ENCODE assay signal across 8 cellular contexts in the genomic region with DNA sequence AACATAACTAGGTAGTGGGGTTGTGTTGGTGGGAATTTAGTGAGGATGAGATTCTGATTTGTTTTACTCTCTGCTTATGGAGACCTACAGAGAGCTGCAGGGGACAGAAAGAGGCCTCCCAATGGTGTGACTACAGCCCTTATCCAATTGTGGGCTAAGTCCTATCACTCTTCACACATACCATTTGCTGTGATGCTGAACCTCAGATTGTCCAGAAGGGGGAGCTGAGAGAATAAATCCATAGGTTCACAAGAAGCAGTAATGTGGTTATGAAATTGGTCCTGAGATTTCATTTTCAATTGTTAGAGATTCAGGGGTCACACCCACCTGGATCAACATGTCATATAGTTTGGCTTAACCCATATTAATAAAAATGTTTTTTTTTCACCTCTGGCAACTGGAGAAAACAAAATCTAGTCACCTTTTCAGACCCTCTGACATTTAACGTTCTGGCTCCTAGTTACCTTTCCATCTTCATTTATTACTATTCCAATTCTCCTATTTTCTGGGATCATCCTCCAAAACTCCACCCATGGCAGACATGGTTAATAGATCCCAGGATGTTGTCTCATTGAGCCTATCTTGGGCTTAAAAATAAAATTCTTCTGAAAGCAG. TPM values are rescaled to one million over a fixed set of nuclear protein-coding genes. Genes with fewer than 3 reads are reported as not detected.
A peak's percentile ranks its signal among the peaks of the same experiment; 100 is the strongest.
DNase-seq lines count a peak whose midpoint lies in the region; ATAC-seq and TF ChIP-seq lines count a peak whose summit lies in the region.

No MANE protein-coding gene starts in this region.

- TF ChIP-seq CTCF in astrocyte of the cerebellum (IDR thresholded peaks at IDR 0.05; ENCODE audit: low read depth, low read length, missing control alignments): peak; percentile 77

- H3K27ac ChIP-seq in CD8-positive, alpha-beta memory T cell (ENCODE audit: low read depth, low read length): no peak overlapping the region

- no peaks in the 10 kb centered on the region for H3K27me3 ChIP-seq in CD8-positive, alpha-beta memory T cell (ENCODE audit: insufficient read depth, low read length, poor library complexity, severe bottlenecking)

- peaks cover 10% of the 10 kb centered on the region for H3K27me3 Mint-ChIP-seq in activated naive CD8-positive, alpha-beta T cell treated with anti-CD3 and anti-CD28 coated beads, Interleukin-2, amount 50 U/mL, for 24 hours
- H3K27me3 Mint-ChIP-seq in CD8-positive, alpha-beta memory T cell: peaks cover 1 to 24% of the 10 kb centered on the region in 2 donors

- H3K27ac Mint-ChIP-seq in activated naive CD8-positive, alpha-beta T cell treated with anti-CD3 and anti-CD28 coated beads, Interleukin-2, amount 50 U/mL, for 24 hours: no peak overlapping the region
- H3K27ac Mint-ChIP-seq in CD8-positive, alpha-beta memory T cell: no peak overlapping the region

- no peak overlapping the region for H3K4me3 ChIP-seq in astrocyte of the cerebellum (ENCODE audit: low read depth, low read length)
- H3K4me3 ChIP-seq in CD8-positive, alpha-beta memory T cell (ENCODE audit: low read length): no peak overlapping the region

- no peaks in the 10 kb centered on the region for H3K36me3 Mint-ChIP-seq in activated naive CD8-positive, alpha-beta T cell treated with anti-CD3 and anti-CD28 coated beads, Interleukin-2, amount 50 U/mL, for 24 hours (ENCODE audit: low read depth)
- H3K36me3 Mint-ChIP-seq in CD8-positive, alpha-beta memory T cell: peaks cover 0 to 6% (median 0%) of the 10 kb centered on the region in 3 donors

- in situ Hi-C loops in astrocyte of the cerebellum (cut with HindIII; ENCODE audit: low sequenced_read_pairs): no loop called here

- no peaks in the 10 kb centered on the region for H3K36me3 ChIP-seq in CD8-positive, alpha-beta memory T cell (ENCODE audit: insufficient read depth, low read length)

- no peaks in the 10 kb centered on the region for H3K4me1 ChIP-seq in CD8-positive, alpha-beta memory T cell (ENCODE audit: insufficient read depth, low read length)

- POLR2A ChIA-PET in CD8-positive, alpha-beta memory T cell (lab: Charles Lee): no interaction called here

- CTCF ChIA-PET in CD8-positive, alpha-beta memory T cell (lab: Charles Lee): interaction anchor here (0.6 kb wide), 1 partner anchor 9 kb away, joined by 3 read pairs; no protein-coding TSS in a partner anchor

- peak; percentile 59 for ATAC-seq in GM18867 (IDR thresholded peaks at IDR 0.05; ENCODE audit: unreplicated experiment)
- ATAC-seq in activated naive CD8-positive, alpha-beta T cell treated with anti-CD3 and anti-CD28 coated beads, Interleukin-2, amount 50 U/mL, for 24 hours: no peak

- peaks cover 9% of the 10 kb centered on the region for H3K9me3 Mint-ChIP-seq in activated naive CD8-positive, alpha-beta T cell treated with anti-CD3 and anti-CD28 coated beads, Interleukin-2, amount 50 U/mL, for 24 hours
- peaks cover 4 to 10% (median 8%) of the 10 kb centered on the region in 5 donors for H3K9me3 Mint-ChIP-seq in CD8-positive, alpha-beta memory T cell

- no peaks in the 10 kb centered on the region for H3K9me3 ChIP-seq in CD8-positive, alpha-beta memory T cell (ENCODE audit: low read length)

- H3K4me1 Mint-ChIP-seq in activated naive CD8-positive, alpha-beta T cell treated with anti-CD3 and anti-CD28 coated beads, Interleukin-2, amount 50 U/mL, for 24 hours: no peaks in the 10 kb centered on the region
- H3K4me1 Mint-ChIP-seq in CD8-positive, alpha-beta memory T cell: no peaks in the 10 kb centered on the region

- no peak overlapping the region for H3K4me3 Mint-ChIP-seq in activated naive CD8-positive, alpha-beta T cell treated with anti-CD3 and anti-CD28 coated beads, Interleukin-2, amount 50 U/mL, for 24 hours
- H3K4me3 Mint-ChIP-seq in CD8-positive, alpha-beta memory T cell: no peak overlapping the region

- DNase-seq in AML-193 (lab: John Stamatoyannopoulos, UW) (peak; percentile 27 to 32), NCI-H1930 (lab: John Stamatoyannopoulos, UW) (peak; percentile 15 to 38), astrocyte of the cerebellum (ENCODE audit: low read depth) (no peak), lung microvascular endothelial cell (ENCODE audit: low read depth in 2 of 2) (peak; percentile 47 to 57), mucosa of gallbladder (ENCODE audit: low spot score) (no peak)
- DNase-seq in activated naive CD8-positive, alpha-beta T cell treated with anti-CD3 and anti-CD28 coated beads, Interleukin-2, amount 50 U/mL, for 24 hours: no peak
- DNase-seq in CD8-positive, alpha-beta memory T cell: no peak

RNA-seq across cellular contexts. Expression of a gene that starts 53.3 kb away (rescaled TPM):
- not detected in 2 replicates for total RNA-seq in lung microvascular endothelial cell
- 0.43 TPM for total RNA-seq in mucosa of gallbladder
- not detected for total RNA-seq in CD8-positive, alpha-beta memory T cell
- not detected for polyA plus RNA-seq in CD8-positive, alpha-beta memory T cell

Comparison
In these comparisons a context has a peak if more than half of its experiments do, and no peak if none do; other contexts are left out.
1. DNase-seq: peak in AML-193 (2 of 2), NCI-H1930 (2 of 2) and lung microvascular endothelial cell (2 of 2); none in astrocyte of the cerebellum (single experiment), activated naive CD8-positive, alpha-beta T cell treated with anti-CD3 and anti-CD28 coated beads, Interleukin-2, amount 50 U/mL, for 24 hours (single experiment), mucosa of gallbladder (single experiment) and CD8-positive, alpha-beta memory T cell (0 of 5).